In the genomic region with DNA sequence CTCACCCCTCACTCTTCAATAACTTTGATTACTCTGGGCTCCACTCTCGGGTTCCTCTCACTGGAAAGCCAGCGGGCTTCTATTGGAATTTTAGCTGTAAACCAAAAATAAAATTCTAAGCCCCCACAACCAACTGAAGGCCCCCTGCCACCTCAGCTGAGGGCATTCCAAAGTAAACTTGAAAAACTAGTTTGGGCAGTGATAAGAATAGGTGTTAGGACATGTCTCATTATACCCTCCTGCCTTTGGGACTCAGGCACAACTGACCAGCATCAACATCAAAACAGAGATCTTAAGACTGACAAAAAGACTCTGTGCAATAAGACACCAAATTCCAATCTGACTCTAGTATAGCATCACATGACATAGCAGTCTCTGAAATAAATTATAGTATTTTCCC, we compare ENCODE assay signal across 19 cellular contexts.
"Had no signal": no experiment of that assay in that cellular context is flagged by ENCODE, and none has a peak within 500 bp of the region (broad histone marks: within the 10 kb centered on the region; RNA-seq: fewer than 3 reads in every experiment).

No MANE protein-coding gene starts in this region.

- H3K27ac ChIP-seq: colonic mucosa, hepatocyte, neutrophil, tibial artery had no signal

- H3K4me3 ChIP-seq: colonic mucosa, hepatocyte, lung, tibial artery had no signal

- H3K9me3 ChIP-seq: colonic mucosa, neutrophil, tibial artery had no signal

- H3K4me1 ChIP-seq: colonic mucosa, tibial artery had no signal

- H3K4me3 Mint-ChIP-seq: naive thymus-derived CD4-positive, alpha-beta T cell; stimulated activated effector memory CD8-positive, alpha-beta T cell treated with anti-CD3 and anti-CD28 coated beads, Interleukin-12 subunit alpha, Interleukin-12 subunit beta, amount 100 ng/mL, for 72 hours; stimulated activated naive CD8-positive, alpha-beta T cell treated with anti-CD3 and anti-CD28 coated beads, Interleukin-15, Interleukin-2, amounts not matched to agents 100 ng/mL and 50 ng/mL, for 24 hours had no signal

- FAIRE-seq: endothelial cell of umbilical vein, small intestine had no signal

- H3K4me2 ChIP-seq: hepatocyte had no signal

- DNase-seq: colonic mucosa; dermis blood vessel endothelial cell; erythroblast; foreskin melanocyte; head of caudate nucleus; left colon; left ventricle myocardium superior; naive thymus-derived CD4-positive, alpha-beta T cell; right cardiac atrium; small intestine; stimulated activated CD4-positive, alpha-beta T cell treated with anti-CD3 and anti-CD28 coated beads, Interleukin-4, amount 100 ng/mL, for 1 hour; stimulated activated CD8-positive, alpha-beta memory T cell treated with anti-CD3 and anti-CD28 coated beads, Interleukin-4, amount 100 ng/mL, for 48 hours; tibial artery had no signal

- ATAC-seq: left colon; left ventricle myocardium superior; naive thymus-derived CD4-positive, alpha-beta T cell; right cardiac atrium; stimulated activated effector memory CD8-positive, alpha-beta T cell treated with anti-CD3 and anti-CD28 coated beads, Interleukin-12 subunit alpha, Interleukin-12 subunit beta, amount 100 ng/mL, for 72 hours had no signal

- H3K36me3 ChIP-seq: colonic mucosa, neutrophil, tibial artery had no signal

- H3K9me3 Mint-ChIP-seq: stimulated activated effector memory CD8-positive, alpha-beta T cell treated with anti-CD3 and anti-CD28 coated beads, Interleukin-12 subunit alpha, Interleukin-12 subunit beta, amount 100 ng/mL, for 72 hours had no signal

- H3K27ac Mint-ChIP-seq: naive thymus-derived CD4-positive, alpha-beta T cell; stimulated activated effector memory CD8-positive, alpha-beta T cell treated with anti-CD3 and anti-CD28 coated beads, Interleukin-12 subunit alpha, Interleukin-12 subunit beta, amount 100 ng/mL, for 72 hours; stimulated activated naive CD8-positive, alpha-beta T cell treated with anti-CD3 and anti-CD28 coated beads, Interleukin-15, Interleukin-2, amounts not matched to agents 100 ng/mL and 50 ng/mL, for 24 hours had no signal

- H2AFZ ChIP-seq: hepatocyte had no signal

- H3K36me3 Mint-ChIP-seq: stimulated activated effector memory CD8-positive, alpha-beta T cell treated with anti-CD3 and anti-CD28 coated beads, Interleukin-12 subunit alpha, Interleukin-12 subunit beta, amount 100 ng/mL, for 72 hours had no signal

- H3K27me3 ChIP-seq: colonic mucosa, hepatocyte had no signal
